25 cellular contexts compared by ENCODE assay signal in genomic region chr14:22104971-22105641, GRCh38.
A peak's percentile ranks its signal among the peaks of the same experiment; 100 is the strongest.
DNase-seq lines count a peak whose midpoint lies in the region; ATAC-seq and TF ChIP-seq lines count a peak whose summit lies in the region.
"Had no signal": no experiment of that assay in that cellular context is flagged by ENCODE, and none has a peak within 500 bp of the region (broad histone marks: within the 10 kb centered on the region; RNA-seq: fewer than 3 reads in every experiment).

No MANE protein-coding gene starts in this region.

- peak; percentile 52 for ATAC-seq in CD8-positive, alpha-beta T cell
- ATAC-seq in activated T-helper 17 cell treated with anti-CD3 and anti-CD28 coated beads, Interleukin-2, amount 50 U/mL, for 72 hours (replicated peaks): peak; percentile 59
- ATAC-seq: A549, heart left ventricle, lower lobe of right lung, Panc1, sciatic nerve had no signal

- no peaks in the 10 kb centered on the region for H3F3A ChIP-seq in neural progenitor cell (ENCODE audit: low read depth)

- intact Hi-C loops in activated CD4-positive, alpha-beta T cell treated with anti-CD3 and anti-CD28 coated beads, Interleukin-2, amount 10 ng/mL, durations not matched to agents 24 days and 14 days (cut with micrococcal nuclease): no loop called here
- intact Hi-C loops in CD8-positive, alpha-beta T cell (cut with DNase I, micrococcal nuclease): loop anchor here in 1 of 2 experiments (5.0 to 10.0 kb wide), 2 partner anchors 38 to 190 kb away; no protein-coding TSS in a partner anchor
- intact Hi-C loops in transverse colon (cut with DNase I; ENCODE audit: low total_unique reads): no loop called here

- no peaks in the 10 kb centered on the region for H3K36me3 ChIP-seq in CD8-positive, alpha-beta T cell (ENCODE audit: insufficient read depth, low read length)
- H3K36me3 ChIP-seq in neural progenitor cell (no peaks in the 10 kb centered on the region), transverse colon (no peaks in the 10 kb centered on the region)
- H3K36me3 ChIP-seq: heart left ventricle, lower lobe of right lung had no signal

- no peak overlapping the region for H3K4me3 ChIP-seq in CD8-positive, alpha-beta T cell (ENCODE audit: low read depth, low read length)
- H3K4me3 ChIP-seq in neural progenitor cell (no peak overlapping the region), transverse colon (no peak overlapping the region)
- H3K4me3 ChIP-seq: A549, heart left ventricle, lower lobe of right lung had no signal

- H3K4me1 Mint-ChIP-seq in activated CD4-positive, alpha-beta T cell treated with anti-CD3 and anti-CD28 coated beads, Interleukin-2, amount 10 ng/mL, durations not matched to agents 24 days and 14 days: peaks cover 14% of the 10 kb centered on the region
- H3K4me1 Mint-ChIP-seq in CD8-positive, alpha-beta T cell (ENCODE audit: low read depth): peaks cover 32% of the 10 kb centered on the region
- no peaks in the 10 kb centered on the region for H3K4me1 Mint-ChIP-seq in activated T-helper 17 cell treated with anti-CD3 and anti-CD28 coated beads, Interleukin-2, amount 50 U/mL, for 72 hours
- H3K4me1 Mint-ChIP-seq in neural progenitor cell: no peaks in the 10 kb centered on the region
- H3K4me1 Mint-ChIP-seq: brain, neural crest cell had no signal

- POLR2A ChIA-PET in CD8-positive, alpha-beta T cell (lab: Charles Lee): interaction anchor here (0.6 to 0.8 kb wide), 3 partner anchors 404 to 493 kb away, joined by 3 to 6 read pairs (median 3); no protein-coding TSS in a partner anchor

- H3K27me3 ChIP-seq in CD8-positive, alpha-beta T cell (ENCODE audit: insufficient read depth, low read length): no peaks in the 10 kb centered on the region
- no peaks in the 10 kb centered on the region for H3K27me3 ChIP-seq in neural progenitor cell
- H3K27me3 ChIP-seq in transverse colon: no peaks in the 10 kb centered on the region
- H3K27me3 ChIP-seq: heart left ventricle had no signal

- H3K27me3 Mint-ChIP-seq in activated CD4-positive, alpha-beta T cell treated with anti-CD3 and anti-CD28 coated beads, Interleukin-2, amount 10 ng/mL, durations not matched to agents 24 days and 14 days: no peaks in the 10 kb centered on the region
- no peaks in the 10 kb centered on the region for H3K27me3 Mint-ChIP-seq in CD8-positive, alpha-beta T cell (ENCODE audit: low read depth)
- H3K27me3 Mint-ChIP-seq in activated T-helper 17 cell treated with anti-CD3 and anti-CD28 coated beads, Interleukin-2, amount 50 U/mL, for 72 hours: no peaks in the 10 kb centered on the region
- no peaks in the 10 kb centered on the region for H3K27me3 Mint-ChIP-seq in neural progenitor cell (ENCODE audit: insufficient read depth, low read depth)

- DNase-seq in activated CD4-positive, alpha-beta T cell treated with anti-CD3 and anti-CD28 coated beads, Interleukin-2, amount 10 ng/mL, durations not matched to agents 24 days and 14 days: peak; percentile 59
- DNase-seq in activated CD4-positive, alpha-beta T cell treated with anti-CD3 and anti-CD28 coated beads, Interleukin-2, amount 50 U/mL, for 1 hour: no peak
- no peak for DNase-seq in CD8-positive, alpha-beta T cell
- DNase-seq in neural progenitor cell (ENCODE audit: low spot score) (no peak), RKO (ENCODE audit: low spot score) (no peak), transverse colon (no peak), COLO668 (lab: John Stamatoyannopoulos, UW; ENCODE audit: unreplicated experiment) (no peak)
- DNase-seq: activated CD4-positive, CD25-positive, alpha-beta regulatory T cell treated with anti-CD3 and anti-CD28 coated beads, Interleukin-2, amount 50 U/mL, for 72 hours; activated CD8-positive, alpha-beta memory T cell treated with anti-CD3 and anti-CD28 coated beads, Interleukin-2, amount 50 U/mL, for 48 hours; Calu3; heart left ventricle; kidney glomerular epithelial cell; lower lobe of right lung; NCI-H510A treated with DMSO at 0.1 percent for 48 hours; posterior cingulate gyrus; SIG-M5; SW 1271 had no signal

- H3K4me3 Mint-ChIP-seq in activated CD4-positive, alpha-beta T cell treated with anti-CD3 and anti-CD28 coated beads, Interleukin-2, amount 10 ng/mL, durations not matched to agents 24 days and 14 days: peak overlapping the region; percentile 70
- H3K4me3 Mint-ChIP-seq in CD8-positive, alpha-beta T cell: peak overlapping the region; percentile 69
- H3K4me3 Mint-ChIP-seq in activated T-helper 17 cell treated with anti-CD3 and anti-CD28 coated beads, Interleukin-2, amount 50 U/mL, for 72 hours: peak overlapping the region; percentile 53
- H3K4me3 Mint-ChIP-seq in neural progenitor cell: no peak overlapping the region
- H3K4me3 Mint-ChIP-seq: brain, neural crest cell, type B pancreatic cell had no signal

- H2AFZ ChIP-seq in neural progenitor cell (replicated peaks): peak overlapping the region; percentile 92

- in situ Hi-C loops in transverse colon (cut with MboI; ENCODE audit: low pct_ligation_motif_present in 1 of 4, low pct_unique_long_range_greater_than_20kb in 1 of 4, low sequenced_read_pairs in 3 of 4): no loop called here

- no peaks in the 10 kb centered on the region for H3K9me3 Mint-ChIP-seq in activated CD4-positive, alpha-beta T cell treated with anti-CD3 and anti-CD28 coated beads, Interleukin-2, amount 10 ng/mL, durations not matched to agents 24 days and 14 days
- H3K9me3 Mint-ChIP-seq in CD8-positive, alpha-beta T cell: no peaks in the 10 kb centered on the region
- H3K9me3 Mint-ChIP-seq in activated T-helper 17 cell treated with anti-CD3 and anti-CD28 coated beads, Interleukin-2, amount 50 U/mL, for 72 hours: no peaks in the 10 kb centered on the region
- no peaks in the 10 kb centered on the region for H3K9me3 Mint-ChIP-seq in neural progenitor cell
- H3K9me3 Mint-ChIP-seq: brain, neural crest cell, type B pancreatic cell had no signal

- no peak for TF ChIP-seq EP300 in transverse colon (IDR thresholded peaks at IDR 0.05; ENCODE audit: low read depth)

- no peaks in the 10 kb centered on the region for H3K79me2 ChIP-seq in neural progenitor cell (ENCODE audit: low read depth)

- H3K4me2 ChIP-seq in neural progenitor cell: no peak overlapping the region
- H3K4me2 ChIP-seq: A549, KMS-11 had no signal

- peaks cover 4% of the 10 kb centered on the region for H3K4me1 ChIP-seq in CD8-positive, alpha-beta T cell (ENCODE audit: insufficient read depth, low read length)
- no peaks in the 10 kb centered on the region for H3K4me1 ChIP-seq in neural progenitor cell
- H3K4me1 ChIP-seq in transverse colon: no peaks in the 10 kb centered on the region
- H3K4me1 ChIP-seq: A549, lower lobe of right lung had no signal

- no peak overlapping the region for H3K27ac ChIP-seq in CD8-positive, alpha-beta T cell (ENCODE audit: low read depth, low read length)
- H3K27ac ChIP-seq in neural progenitor cell (no peak overlapping the region), transverse colon (no peak overlapping the region)
- H3K27ac ChIP-seq: A549, heart left ventricle, KMS-11, lower lobe of right lung had no signal

- no peaks in the 10 kb centered on the region for H4K20me1 ChIP-seq in neural progenitor cell (ENCODE audit: low read depth)

- no peak for TF ChIP-seq POLR2A in transverse colon (IDR thresholded peaks at IDR 0.05)

- no peaks in the 10 kb centered on the region for H3K9me3 ChIP-seq in CD8-positive, alpha-beta T cell (ENCODE audit: low read length)
- H3K9me3 ChIP-seq in neural progenitor cell (ENCODE audit: low read depth): no peaks in the 10 kb centered on the region
- H3K9me3 ChIP-seq in transverse colon: no peaks in the 10 kb centered on the region
- H3K9me3 ChIP-seq: A549, heart left ventricle, lower lobe of right lung had no signal

- TF ChIP-seq CTCF in CD8-positive, alpha-beta T cell (IDR thresholded peaks at IDR 0.05): no peak
- TF ChIP-seq CTCF in neural progenitor cell (IDR thresholded peaks at IDR 0.05) (no peak), transverse colon (IDR thresholded peaks at IDR 0.05) (no peak)

- 40 to 57% methylated on average over 4 to 8 of the region's 8 CpGs for WGBS in transverse colon (ENCODE audit: low coverage in 1 of 2), 2 donors

- no peaks in the 10 kb centered on the region for H3K36me3 Mint-ChIP-seq in activated CD4-positive, alpha-beta T cell treated with anti-CD3 and anti-CD28 coated beads, Interleukin-2, amount 10 ng/mL, durations not matched to agents 24 days and 14 days (ENCODE audit: low read depth)
- H3K36me3 Mint-ChIP-seq in CD8-positive, alpha-beta T cell: no peaks in the 10 kb centered on the region
- H3K36me3 Mint-ChIP-seq in activated T-helper 17 cell treated with anti-CD3 and anti-CD28 coated beads, Interleukin-2, amount 50 U/mL, for 72 hours (ENCODE audit: low read depth): no peaks in the 10 kb centered on the region
- H3K36me3 Mint-ChIP-seq in neural progenitor cell: no peaks in the 10 kb centered on the region
- H3K36me3 Mint-ChIP-seq: brain, type B pancreatic cell had no signal

- no peak overlapping the region for H3K9ac ChIP-seq in neural progenitor cell
- H3K9ac ChIP-seq: KMS-11 had no signal

- H3K27ac Mint-ChIP-seq in activated CD4-positive, alpha-beta T cell treated with anti-CD3 and anti-CD28 coated beads, Interleukin-2, amount 10 ng/mL, durations not matched to agents 24 days and 14 days: peak overlapping the region; percentile 77
- H3K27ac Mint-ChIP-seq in CD8-positive, alpha-beta T cell: peak overlapping the region; percentile 72
- peak overlapping the region; percentile 20 for H3K27ac Mint-ChIP-seq in activated T-helper 17 cell treated with anti-CD3 and anti-CD28 coated beads, Interleukin-2, amount 50 U/mL, for 72 hours
- no peak overlapping the region for H3K27ac Mint-ChIP-seq in neural progenitor cell
- H3K27ac Mint-ChIP-seq: brain, type B pancreatic cell had no signal

- CTCF ChIA-PET in CD8-positive, alpha-beta T cell (lab: Charles Lee): interaction anchor here (0.9 to 1.5 kb wide), 4 partner anchors 9 to 548 kb away, joined by 3 to 5 read pairs (median 4); no protein-coding TSS in a partner anchor
